8 cellular contexts compared by ENCODE assay signal in the genomic region with DNA sequence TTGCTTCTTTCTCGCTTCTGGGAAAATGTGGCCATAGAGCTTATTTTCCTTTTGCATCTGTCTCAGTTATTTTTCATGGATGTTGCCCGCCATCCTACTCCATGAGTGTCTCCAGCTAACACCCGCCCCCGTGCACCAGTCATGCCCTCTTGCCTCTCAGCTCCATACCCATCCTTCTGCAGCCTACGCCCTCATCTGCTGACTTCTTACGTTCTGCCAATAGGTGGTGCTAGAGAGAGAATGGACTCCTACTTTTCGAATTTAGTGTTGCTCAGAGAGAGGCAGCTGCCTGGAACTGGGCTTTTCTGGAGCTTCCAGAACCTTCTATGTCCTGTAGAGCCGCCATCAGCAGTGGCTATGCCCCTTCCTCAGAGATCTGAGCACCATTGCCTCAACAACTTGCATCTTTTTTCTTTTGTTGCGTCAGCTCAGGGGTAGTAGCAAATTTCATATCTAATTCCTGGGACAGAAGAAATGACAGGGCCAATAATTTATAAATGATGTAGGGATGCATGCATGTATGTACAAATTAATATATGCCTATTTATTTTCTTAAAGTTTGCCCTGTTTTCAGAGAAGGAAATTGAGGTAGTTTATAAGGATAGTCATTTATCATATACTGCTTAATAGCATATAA.
DNase-seq lines count a peak whose midpoint lies in the region; ATAC-seq, FAIRE-seq and TF ChIP-seq lines count a peak whose summit lies in the region.

No MANE protein-coding gene starts in this region.

- TF ChIP-seq EP300 in esophagus muscularis mucosa (IDR thresholded peaks at IDR 0.05): no peak

- H3K36me3 ChIP-seq in esophagus muscularis mucosa: no peaks in the 10 kb centered on the region

- peak; percentile 86 for FAIRE-seq in GM12892 (lab: Jason Lieb, UNC)

- H3K4me1 Mint-ChIP-seq in nephron progenitor cell: peaks cover 17% of the 10 kb centered on the region

- TF ChIP-seq CTCF in esophagus muscularis mucosa (IDR thresholded peaks at IDR 0.05) (peak; percentile 67 to 81 (median 69)), nephron progenitor cell (IDR thresholded peaks at IDR 0.05) (peak; percentile 67)

- WGBS in esophagus muscularis mucosa: 33% methylated on average over 9 of the region's 9 CpGs

- intact Hi-C loops in esophagus muscularis mucosa (cut with DNase I): loop anchor here (5.0 to 10.0 kb wide), 5 partner anchors 121 to 456 kb away; a partner anchor contains a TSS

- H3K27ac Mint-ChIP-seq in nephron progenitor cell: no peak overlapping the region

- H3K4me3 Mint-ChIP-seq in nephron progenitor cell: no peak overlapping the region

- H3K36me3 Mint-ChIP-seq in nephron progenitor cell (ENCODE audit: low read depth): no peaks in the 10 kb centered on the region

- H3K27me3 ChIP-seq in esophagus muscularis mucosa: no peaks in the 10 kb centered on the region

- peaks cover 0 to 12% (median 5%) of the 10 kb centered on the region in 4 donors for H3K4me1 ChIP-seq in esophagus muscularis mucosa

- H3K27me3 Mint-ChIP-seq in nephron progenitor cell (ENCODE audit: low read depth, poor library complexity): peaks cover 3% of the 10 kb centered on the region

- H3K9me3 ChIP-seq in esophagus muscularis mucosa: no peaks in the 10 kb centered on the region

- H3K9me3 Mint-ChIP-seq in nephron progenitor cell: peaks cover 9% of the 10 kb centered on the region

- ATAC-seq in HG03457 (IDR thresholded peaks at IDR 0.05; ENCODE audit: unreplicated experiment): peak; percentile 57
- no peak for ATAC-seq in HG03571 (IDR thresholded peaks at IDR 0.05; ENCODE audit: unreplicated experiment)
- ATAC-seq in GM18858 (IDR thresholded peaks at IDR 0.05; ENCODE audit: unreplicated experiment): no peak

- DNase-seq in AG08395 (ENCODE audit: low spot score) (peak; percentile 53), GM12892 (ENCODE audit: insufficient read length) (peak; percentile 13), RKO (ENCODE audit: low spot score) (peak; percentile 73), esophagus muscularis mucosa (ENCODE audit: extremely low spot score) (no peak), nephron progenitor cell (peak; percentile 50)

- no peak for TF ChIP-seq POLR2A in GM12892 (IDR thresholded peaks at IDR 0.05; ENCODE audit: low read depth, low read length)
- TF ChIP-seq POLR2A in esophagus muscularis mucosa (IDR thresholded peaks at IDR 0.05; ENCODE audit: low read depth): no peak

- H3K27ac ChIP-seq in esophagus muscularis mucosa (replicated peaks in 1 of 4): no peak overlapping the region

- H3K4me3 ChIP-seq in esophagus muscularis mucosa: no peak overlapping the region
